ENCODE assay signal across 15 cellular contexts in the genomic region with DNA sequence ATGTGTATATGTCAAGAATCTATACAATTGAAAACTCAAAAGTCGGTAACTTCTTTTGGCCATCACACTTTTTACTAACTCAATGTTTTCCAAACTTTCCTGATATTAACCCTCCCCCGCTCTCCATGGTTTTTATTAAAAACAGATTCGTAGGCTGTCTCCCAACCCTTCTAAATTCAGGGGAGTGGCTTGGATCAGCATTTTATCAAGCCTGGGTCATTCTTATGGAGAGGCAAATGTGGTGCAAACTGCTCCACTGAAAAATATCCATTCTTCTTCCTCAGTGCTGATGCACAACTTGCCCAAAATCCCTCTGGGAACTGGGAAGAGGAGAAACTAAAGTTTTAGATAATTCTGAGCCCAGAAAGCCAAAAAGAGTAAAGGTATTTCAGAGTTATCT.
DNase-seq lines count a peak whose midpoint lies in the region; FAIRE-seq and TF ChIP-seq lines count a peak whose summit lies in the region.
"Had no signal": no experiment of that assay in that cellular context is flagged by ENCODE, and none has a peak within 500 bp of the region (broad histone marks: within the 10 kb centered on the region; RNA-seq: fewer than 3 reads in every experiment).

No MANE protein-coding gene starts in this region.

- no peaks in the 10 kb centered on the region for H3K9me3 ChIP-seq in adipocyte (ENCODE audit: control insufficient read depth, low read length)
- no peaks in the 10 kb centered on the region for H3K9me3 ChIP-seq in skeletal muscle tissue (ENCODE audit: control insufficient read depth in 3 of 3, low read length in 3 of 3)
- no peaks in the 10 kb centered on the region for H3K9me3 ChIP-seq in Peyer's patch
- H3K9me3 ChIP-seq in WERI-Rb-1 (ENCODE audit: severe bottlenecking): no peaks in the 10 kb centered on the region
- H3K9me3 ChIP-seq: A549; BLaER1 treated with 17β-estradiol and CSF1 and Interleukin-3, amounts not matched to agents 10 nM and 100 nM had no signal

- H3K4me1 ChIP-seq in adipocyte (ENCODE audit: control insufficient read depth, insufficient read depth, low read length) (peaks cover 9% of the 10 kb centered on the region), skeletal muscle tissue (ENCODE audit: control insufficient read depth in 3 of 3, insufficient read depth in 3 of 3, low read length in 3 of 3) (peaks cover 0 to 3% (median 1%) of the 10 kb centered on the region in 3 donors), Peyer's patch (no peaks in the 10 kb centered on the region)
- H3K4me1 ChIP-seq: A549 had no signal

- peak overlapping the region; percentile 64 for H3K4me3 ChIP-seq in adipocyte (ENCODE audit: low read length)
- H3K4me3 ChIP-seq in fibroblast of the aortic adventitia (ENCODE audit: low read depth, low read length): no peak overlapping the region
- no peak overlapping the region for H3K4me3 ChIP-seq in skeletal muscle tissue (ENCODE audit: low read length in 3 of 3)
- H3K4me3 ChIP-seq in Peyer's patch: no peak overlapping the region
- no peak overlapping the region for H3K4me3 ChIP-seq in WERI-Rb-1 (ENCODE audit: low read depth, low read length)
- H3K4me3 ChIP-seq: A549; BLaER1 treated with 17β-estradiol and CSF1 and Interleukin-3, amounts not matched to agents 10 nM and 100 nM had no signal

- FAIRE-seq in D721Med (lab: Jason Lieb, UNC): no peak
- FAIRE-seq: A549, GM18507 had no signal

- no peak for TF ChIP-seq CTCF in fibroblast of the aortic adventitia (IDR thresholded peaks at IDR 0.05; ENCODE audit: insufficient read depth, low read length)
- no peak for TF ChIP-seq CTCF in D721Med (IDR thresholded peaks at IDR 0.05; ENCODE audit: insufficient read depth, missing control alignments)
- no peak for TF ChIP-seq CTCF in Peyer's patch (IDR thresholded peaks at IDR 0.05)
- TF ChIP-seq CTCF in WERI-Rb-1 (IDR thresholded peaks at IDR 0.05; ENCODE audit: low read depth, low read length): no peak

- H3K27ac ChIP-seq in skeletal muscle tissue (ENCODE audit: low read depth, low read length) (peak overlapping the region; percentile 2), Peyer's patch (no peak overlapping the region), WERI-Rb-1 (no peak overlapping the region)
- H3K27ac ChIP-seq: A549; BLaER1 treated with 17β-estradiol and CSF1 and Interleukin-3, amounts not matched to agents 10 nM and 100 nM had no signal

- DNase-seq in AG20443 (ENCODE audit: low spot score): peak; percentile 37
- no peak for DNase-seq in adipocyte (ENCODE audit: low read depth)
- peak; percentile 13 for DNase-seq in fibroblast of the aortic adventitia (ENCODE audit: low read depth)
- no peak for DNase-seq in NCI-H748 treated with DMSO at 0.1 percent for 48 hours (lab: John Stamatoyannopoulos, UW)
- DNase-seq in D721Med (ENCODE audit: insufficient read length, low spot score): no peak
- no peak for DNase-seq in Peyer's patch
- no peak for DNase-seq in WERI-Rb-1
- DNase-seq: CD4-positive, CD25-positive, alpha-beta regulatory T cell; DMS 273 treated with DMSO at 0.1 percent for 48 hours; GOT3; H9 had no signal

- H3K36me3 ChIP-seq in adipocyte (ENCODE audit: control insufficient read depth, insufficient read depth, low read length, severe bottlenecking): no peaks in the 10 kb centered on the region
- peaks cover 70 to 95% (median 94%) of the 10 kb centered on the region in 3 donors for H3K36me3 ChIP-seq in skeletal muscle tissue (ENCODE audit: control insufficient read depth in 3 of 3, insufficient read depth in 3 of 3, low read length in 3 of 3)
- no peaks in the 10 kb centered on the region for H3K36me3 ChIP-seq in Peyer's patch
- H3K36me3 ChIP-seq in WERI-Rb-1: no peaks in the 10 kb centered on the region
- H3K36me3 ChIP-seq: BLaER1 treated with 17β-estradiol and CSF1 and Interleukin-3, amounts not matched to agents 10 nM and 100 nM had no signal

- TF ChIP-seq POLR2A in Peyer's patch (IDR thresholded peaks at IDR 0.05): no peak

- H3K27me3 ChIP-seq in adipocyte (replicated peaks; ENCODE audit: control insufficient read depth, insufficient read depth, low read length): no peaks in the 10 kb centered on the region
- H3K27me3 ChIP-seq in skeletal muscle tissue (ENCODE audit: control insufficient read depth in 3 of 3, insufficient read depth in 3 of 3, low read length in 3 of 3): no peaks in the 10 kb centered on the region
- H3K27me3 ChIP-seq in Peyer's patch: no peaks in the 10 kb centered on the region
- H3K27me3 ChIP-seq in WERI-Rb-1 (ENCODE audit: insufficient read depth, low read depth, severe bottlenecking): no peaks in the 10 kb centered on the region
- H3K27me3 ChIP-seq: BLaER1 treated with 17β-estradiol and CSF1 and Interleukin-3, amounts not matched to agents 10 nM and 100 nM had no signal

- no peak overlapping the region for H3K9ac ChIP-seq in adipocyte (ENCODE audit: low read length)
- no peak overlapping the region for H3K9ac ChIP-seq in skeletal muscle tissue (ENCODE audit: low read depth in 1 of 3, low read length in 3 of 3)
- H3K9ac ChIP-seq: BLaER1 treated with 17β-estradiol and CSF1 and Interleukin-3, amounts not matched to agents 10 nM and 100 nM had no signal

Comparison
In these comparisons a context has a peak if more than half of its experiments do, and no peak if none do; other contexts are left out.
1. DNase-seq: peak in AG20443 (single experiment) and fibroblast of the aortic adventitia (single experiment); none in adipocyte (single experiment), NCI-H748 treated with DMSO at 0.1 percent for 48 hours (single experiment), D721Med (single experiment), Peyer's patch (0 of 3) and WERI-Rb-1 (single experiment).